ENCODE assay signal across 39 cellular contexts in genomic region chr11:58446294-58446693, GRCh38. TPM values are rescaled to one million over a fixed set of nuclear protein-coding genes. Genes with fewer than 3 reads are reported as not detected.
"Had no signal": no experiment of that assay in that cellular context is flagged by ENCODE, and none has a peak within 500 bp of the region (broad histone marks: within the 10 kb centered on the region; RNA-seq: fewer than 3 reads in every experiment).

No MANE protein-coding gene starts in this region.

- H3K4me1 ChIP-seq: colonic mucosa, gastroesophageal sphincter, left ventricle myocardium inferior, stomach, thyroid gland, upper lobe of left lung, vagina had no signal

- H3K4me3 Mint-ChIP-seq: activated B cell treated with CpG ODN at 0.5 μM for 24 hours; activated CD8-positive, alpha-beta memory T cell treated with anti-CD3 and anti-CD28 coated beads, Interleukin-2, amount 10 ng/mL, durations not matched to agents 7 days and 5 days; activated CD8-positive, alpha-beta T cell treated with anti-CD3 and anti-CD28 coated beads, Interleukin-2, amount 10 ng/mL, durations not matched to agents 7 days and 5 days; activated naive CD8-positive, alpha-beta T cell; activated T-cell treated with anti-CD3 and anti-CD28 coated beads, Interleukin-2, amount 50 U/mL, for 72 hours; nephron; stimulated activated memory B cell treated with anti-CD40 and anti-IgM and Interleukin-4, amounts not matched to agents 10 μg/mL and 1 μg/mL and 100 μg/mL, for 72 hours; T-helper 1 cell treated with Interleukin-12 subunit alpha and Interleukin-12 subunit beta and Interleukin-4 antibody, amounts not matched to agents 30 μg/mL and 1 μg/mL, for 36 hours had no signal

- H3K27ac ChIP-seq: cardiac muscle cell, colonic mucosa, gastroesophageal sphincter, hepatocyte, left ventricle myocardium inferior, skin epidermis, stomach, thyroid gland, upper lobe of left lung, vagina had no signal

- H3K4me2 ChIP-seq: hepatocyte had no signal

- H3K36me3 Mint-ChIP-seq: activated CD8-positive, alpha-beta memory T cell treated with anti-CD3 and anti-CD28 coated beads, Interleukin-2, amount 10 ng/mL, durations not matched to agents 7 days and 5 days had no signal

- ATAC-seq: activated CD8-positive, alpha-beta memory T cell treated with anti-CD3 and anti-CD28 coated beads, Interleukin-2, amount 10 ng/mL, durations not matched to agents 7 days and 5 days; activated CD8-positive, alpha-beta T cell treated with anti-CD3 and anti-CD28 coated beads, Interleukin-2, amount 10 ng/mL, durations not matched to agents 7 days and 5 days; activated T-cell treated with anti-CD3 and anti-CD28 coated beads, Interleukin-2, amount 50 U/mL, for 72 hours; gastroesophageal sphincter; mucosa of descending colon; sciatic nerve; stimulated activated memory B cell treated with anti-CD40 and anti-IgM and Interleukin-4, amounts not matched to agents 10 μg/mL and 1 μg/mL and 100 μg/mL, for 72 hours had no signal

- H3K4me1 Mint-ChIP-seq: activated B cell treated with CpG ODN at 0.5 μM for 24 hours; activated CD8-positive, alpha-beta memory T cell treated with anti-CD3 and anti-CD28 coated beads, Interleukin-2, amount 10 ng/mL, durations not matched to agents 7 days and 5 days; nephron; stimulated activated memory B cell treated with anti-CD40 and anti-IgM and Interleukin-4, amounts not matched to agents 10 μg/mL and 1 μg/mL and 100 μg/mL, for 72 hours had no signal

- H3K27me3 Mint-ChIP-seq: activated CD8-positive, alpha-beta memory T cell treated with anti-CD3 and anti-CD28 coated beads, Interleukin-2, amount 10 ng/mL, durations not matched to agents 7 days and 5 days; activated naive CD8-positive, alpha-beta T cell; progenitor cell of endocrine pancreas had no signal

- FAIRE-seq: endometrium had no signal

- H2AFZ ChIP-seq: hepatocyte had no signal

- H3K27me3 ChIP-seq: cardiac muscle cell, colonic mucosa, gastroesophageal sphincter, hepatocyte, stomach, thyroid gland, upper lobe of left lung, vagina had no signal

- H3K36me3 ChIP-seq: cardiac muscle cell, colonic mucosa, gastroesophageal sphincter, left ventricle myocardium inferior, stomach, thyroid gland, upper lobe of left lung, vagina had no signal

- H3K27ac Mint-ChIP-seq: activated B cell treated with CpG ODN at 0.5 μM for 24 hours; activated CD8-positive, alpha-beta memory T cell treated with anti-CD3 and anti-CD28 coated beads, Interleukin-2, amount 10 ng/mL, durations not matched to agents 7 days and 5 days; activated CD8-positive, alpha-beta T cell treated with anti-CD3 and anti-CD28 coated beads, Interleukin-2, amount 10 ng/mL, durations not matched to agents 7 days and 5 days; activated naive CD8-positive, alpha-beta T cell; activated T-cell treated with anti-CD3 and anti-CD28 coated beads, Interleukin-2, amount 50 U/mL, for 72 hours; nephron; stimulated activated memory B cell treated with anti-CD40 and anti-IgM and Interleukin-4, amounts not matched to agents 10 μg/mL and 1 μg/mL and 100 μg/mL, for 72 hours; T-helper 1 cell treated with Interleukin-12 subunit alpha and Interleukin-12 subunit beta and Interleukin-4 antibody, amounts not matched to agents 30 μg/mL and 1 μg/mL, for 36 hours had no signal

- DNase-seq: activated B cell treated with CpG ODN at 0.5 μM for 24 hours; activated CD8-positive, alpha-beta memory T cell treated with anti-CD3 and anti-CD28 coated beads, Interleukin-2, amount 10 ng/mL, durations not matched to agents 7 days and 5 days; activated CD8-positive, alpha-beta T cell treated with anti-CD3 and anti-CD28 coated beads, Interleukin-2, amount 10 ng/mL, durations not matched to agents 7 days and 5 days; activated naive CD4-positive, alpha-beta T cell treated with Interleukin-2 at 50 U/mL for 16 hours; activated T-cell treated with anti-CD3 and anti-CD28 coated beads, Interleukin-2, amount 50 U/mL, for 72 hours; anterior cingulate cortex; cerebellar nuclear complex; colonic mucosa; effector CD8-positive, alpha-beta T cell; islet precursor cell; left ventricle myocardium inferior; mucosa of descending colon; stimulated activated CD4-positive, alpha-beta T cell treated with anti-CD3 and anti-CD28 coated beads, Interleukin-4, amount 100 ng/mL, for 24 hours; stimulated activated CD8-positive, alpha-beta memory T cell treated with anti-CD3 and anti-CD28 coated beads, Interleukin-4, amount 100 ng/mL, for 48 hours; stomach; T-helper 9 cell; thyroid gland; upper lobe of left lung had no signal

- H3K9me3 Mint-ChIP-seq: activated B cell treated with CpG ODN at 0.5 μM for 24 hours; T-helper 1 cell treated with Interleukin-12 subunit alpha and Interleukin-12 subunit beta and Interleukin-4 antibody, amounts not matched to agents 30 μg/mL and 1 μg/mL, for 36 hours had no signal

- H3K9me3 ChIP-seq: colonic mucosa, mucosa of descending colon, thyroid gland had no signal

- H3K4me3 ChIP-seq: cardiac muscle cell, colonic mucosa, gastroesophageal sphincter, hepatocyte, left ventricle myocardium inferior, lung, mucosa of descending colon, skin epidermis, stomach, thyroid gland, upper lobe of left lung, vagina had no signal

RNA-seq across cellular contexts. Expression of gene OR5B12, which starts 4.3 kb away (rescaled TPM):
- total RNA-seq: activated B cell treated with CpG ODN at 0.5 μM for 24 hours; activated CD8-positive, alpha-beta memory T cell treated with anti-CD3 and anti-CD28 coated beads, Interleukin-2, amount 10 ng/mL, durations not matched to agents 7 days and 5 days; activated CD8-positive, alpha-beta T cell treated with anti-CD3 and anti-CD28 coated beads, Interleukin-2, amount 10 ng/mL, durations not matched to agents 7 days and 5 days; cardiac muscle cell; colonic mucosa; dermis microvascular lymphatic vessel endothelial cell; epithelial cell of proximal tubule; fibroblast of lung; fibroblast of villous mesenchyme; gastroesophageal sphincter; hepatocyte; left ventricle myocardium inferior; lung; mesenteric fat pad; mucosa of descending colon; osteoblast; progenitor cell of endocrine pancreas; renal cortical epithelial cell; sciatic nerve; thyroid gland; upper lobe of left lung; vagina had no signal
- polyA plus RNA-seq: adipose tissue, cardiac muscle cell, hepatocyte, lung, stomach had no signal

RNA-seq across cellular contexts. Expression of gene OR5B2, which starts 18.4 kb away (rescaled TPM):
- total RNA-seq: activated B cell treated with CpG ODN at 0.5 μM for 24 hours; activated CD8-positive, alpha-beta memory T cell treated with anti-CD3 and anti-CD28 coated beads, Interleukin-2, amount 10 ng/mL, durations not matched to agents 7 days and 5 days; activated CD8-positive, alpha-beta T cell treated with anti-CD3 and anti-CD28 coated beads, Interleukin-2, amount 10 ng/mL, durations not matched to agents 7 days and 5 days; activated T-cell treated with anti-CD3 and anti-CD28 coated beads, Interleukin-2, amount 50 U/mL, for 72 hours; cardiac muscle cell; colonic mucosa; dermis microvascular lymphatic vessel endothelial cell; epithelial cell of proximal tubule; fibroblast of lung; fibroblast of villous mesenchyme; gastroesophageal sphincter; hepatocyte; left ventricle myocardium inferior; lung; mesenteric fat pad; mucosa of descending colon; osteoblast; progenitor cell of endocrine pancreas; renal cortical epithelial cell; sciatic nerve; stomach; thyroid gland; upper lobe of left lung; vagina had no signal
- polyA plus RNA-seq: adipose tissue, cardiac muscle cell, fibroblast of lung, hepatocyte, lung, stomach had no signal

RNA-seq across cellular contexts. Expression of gene OR5B3, which starts 39.6 kb away (rescaled TPM):
- total RNA-seq: activated B cell treated with CpG ODN at 0.5 μM for 24 hours; activated CD8-positive, alpha-beta memory T cell treated with anti-CD3 and anti-CD28 coated beads, Interleukin-2, amount 10 ng/mL, durations not matched to agents 7 days and 5 days; activated CD8-positive, alpha-beta T cell treated with anti-CD3 and anti-CD28 coated beads, Interleukin-2, amount 10 ng/mL, durations not matched to agents 7 days and 5 days; activated T-cell treated with anti-CD3 and anti-CD28 coated beads, Interleukin-2, amount 50 U/mL, for 72 hours; cardiac muscle cell; colonic mucosa; dermis microvascular lymphatic vessel endothelial cell; epithelial cell of proximal tubule; fibroblast of lung; fibroblast of villous mesenchyme; gastroesophageal sphincter; hepatocyte; left ventricle myocardium inferior; lung; mesenteric fat pad; mucosa of descending colon; osteoblast; progenitor cell of endocrine pancreas; renal cortical epithelial cell; sciatic nerve; stomach; thyroid gland; upper lobe of left lung; vagina had no signal
- polyA plus RNA-seq: adipose tissue, cardiac muscle cell, fibroblast of lung, hepatocyte, lung, stomach had no signal
